In genomic region chr6:41728954-41729353, GRCh38 we compare ENCODE assay signal across 1 cellular context.
A peak's percentile ranks its signal among the peaks of the same experiment; 100 is the strongest.
TF ChIP-seq lines count a peak whose summit lies in the region.

No MANE protein-coding gene starts in this region.

TF ChIP-seq in GM12878, 131 proteins besides CTCF, POLR2A, EP300 and RAD21:
- no peak for TF ChIP-seq CBX5 (IDR thresholded peaks at IDR 0.05; ENCODE audit: low read depth)
- TF ChIP-seq SREBF2 (IDR thresholded peaks at IDR 0.05; ENCODE audit: low read length) = no peak
- TF ChIP-seq KLF5 (IDR thresholded peaks at IDR 0.05; ENCODE audit: partially characterized antibody) = no peak
- no peak for TF ChIP-seq HDAC6 (IDR thresholded peaks at IDR 0.05; ENCODE audit: unreplicated experiment)
- TF ChIP-seq DPF2 (IDR thresholded peaks at IDR 0.05) = peak; percentile 26; the same call in 1 of the 2 replicates
- peak in 1 of 2 experiments; percentile 31; a peak in 1 of 4 replicates for TF ChIP-seq BHLHE40 (IDR thresholded peaks at IDR 0.05; ENCODE audit: borderline replicate concordance in 1 of 2, low read depth in 2 of 2, low read length in 1 of 2)
- no peak for TF ChIP-seq EZH2 (IDR thresholded peaks at IDR 0.05; ENCODE audit: borderline replicate concordance, control insufficient read depth, low read depth, low read length)
- TF ChIP-seq HDAC2 (IDR thresholded peaks at IDR 0.05) = no peak
- TF ChIP-seq TCF12 (IDR thresholded peaks at IDR 0.05; ENCODE audit: low read depth, low read length) = no peak
- 0 out of 2 replicates have a peak, but pooled peaks have one; percentile 6 for TF ChIP-seq BACH1 (IDR thresholded peaks at IDR 0.05; ENCODE audit: borderline replicate concordance)
- no peak for TF ChIP-seq CEBPZ (IDR thresholded peaks at IDR 0.05; ENCODE audit: low read depth, low read length)
- TF ChIP-seq IKZF1 (conservative IDR thresholded peaks at IDR 0.05) = peak; percentile 37; the same call in 1 of the 2 replicates
- TF ChIP-seq SREBF1 (IDR thresholded peaks at IDR 0.05; ENCODE audit: low read length) = no peak
- peak; percentile 36; the same call in 1 of the 2 replicates for TF ChIP-seq ATF7 (IDR thresholded peaks at IDR 0.05; ENCODE audit: low read depth)
TF ChIP-seq in GM12878: peak in this region for 5.
